ENCODE assay signal across 27 cellular contexts in the genomic region with DNA sequence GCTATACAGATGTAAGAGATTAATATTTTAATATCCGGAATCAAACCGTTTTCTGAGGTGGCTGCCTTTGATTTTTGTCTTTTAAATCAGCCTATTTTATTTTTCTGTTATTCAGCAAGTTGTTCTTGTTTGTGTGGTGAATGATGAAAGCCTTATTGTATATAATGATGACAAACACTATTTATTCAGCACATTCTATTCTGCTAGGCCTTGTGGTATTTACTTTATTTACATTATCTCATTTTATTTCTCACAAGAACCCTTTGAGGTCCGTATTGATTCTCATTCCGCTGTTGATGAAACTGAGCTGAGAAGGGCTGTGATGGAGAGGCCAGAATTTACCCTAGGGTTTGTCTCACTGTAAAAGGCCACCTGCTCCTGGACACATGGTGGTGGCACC. TPM values are rescaled to one million over a fixed set of nuclear protein-coding genes. Genes with fewer than 3 reads are reported as not detected.
"Had no signal": no experiment of that assay in that cellular context is flagged by ENCODE, and none has a peak within 500 bp of the region (broad histone marks: within the 10 kb centered on the region; RNA-seq: fewer than 3 reads in every experiment).

No MANE protein-coding gene starts in this region.

- H3K9me3 Mint-ChIP-seq: dendritic cell treated with granulocyte-macrophage colony-stimulating factor and Interleukin-4, amounts not matched to agents 40 ng/mL and 50 ng/mL, for 4 days; natural killer cell treated with Interleukin-12 subunit alpha and Interleukin-12 subunit beta and Interleukin-15 and Interleukin-18, amount 100 ng/mL, for 72 hours had no signal

- H3K4me3 Mint-ChIP-seq: activated T-cell treated with anti-CD3 and anti-CD28 coated beads, Interleukin-2, amount 50 U/mL, for 72 hours; dendritic cell treated with granulocyte-macrophage colony-stimulating factor and Interleukin-4, amounts not matched to agents 40 ng/mL and 50 ng/mL, for 4 days; natural killer cell treated with Interleukin-12 subunit alpha and Interleukin-12 subunit beta and Interleukin-15 and Interleukin-18, amount 100 ng/mL, for 72 hours had no signal

- H3K27ac ChIP-seq: foreskin keratinocyte, neutrophil, parathyroid adenoma, vagina, VCaP had no signal

- ATAC-seq: activated T-cell treated with anti-CD3 and anti-CD28 coated beads, Interleukin-2, amount 50 U/mL, for 72 hours; foreskin keratinocyte; natural killer cell treated with Interleukin-12 subunit alpha and Interleukin-12 subunit beta and Interleukin-15 and Interleukin-18, amount 100 ng/mL, for 72 hours had no signal

- H3K27ac Mint-ChIP-seq: activated T-cell treated with anti-CD3 and anti-CD28 coated beads, Interleukin-2, amount 50 U/mL, for 72 hours; dendritic cell treated with granulocyte-macrophage colony-stimulating factor and Interleukin-4, amounts not matched to agents 40 ng/mL and 50 ng/mL, for 4 days; natural killer cell treated with Interleukin-12 subunit alpha and Interleukin-12 subunit beta and Interleukin-15 and Interleukin-18, amount 100 ng/mL, for 72 hours had no signal

- DNase-seq: activated CD4-positive, alpha-beta T cell treated with anti-CD3 and anti-CD28 coated beads, Interleukin-2, amount 50 U/mL, for 1 hour; activated CD4-positive, CD25-positive, alpha-beta regulatory T cell treated with anti-CD3 and anti-CD28 coated beads, Interleukin-2, amount 50 U/mL, for 72 hours; activated effector memory CD4-positive, alpha-beta T cell treated with anti-CD3 and anti-CD28 coated beads, Interleukin-2, amount 50 U/mL, for 16 hours; activated naive CD4-positive, alpha-beta T cell treated with anti-CD3 and anti-CD28 coated beads, Interleukin-2, amount 50 U/mL, for 16 hours; activated T-cell treated with anti-CD3 and anti-CD28 coated beads, Interleukin-2, amount 50 U/mL, for 72 hours; aorta; cerebellar nuclear complex; effector memory CD4-positive, alpha-beta T cell; foreskin keratinocyte; glutamatergic neuron; hypothalamus; islet precursor cell; stimulated activated CD4-positive, alpha-beta T cell treated with anti-CD3 and anti-CD28 coated beads, Interleukin-12 subunit alpha, Interleukin-12 subunit beta, amount 100 ng/mL, for 4 hours; stimulated activated CD4-positive, alpha-beta T cell treated with anti-CD3 and anti-CD28 coated beads, Interleukin-1b, Interleukin-23, amount 100 ng/mL, for 48 hours; stimulated activated naive CD4-positive, alpha-beta T cell treated with Interleukin-2 at 50 U/mL for 16 hours; T-helper 2 cell; transverse colon had no signal

RNA-seq across cellular contexts. Expression of gene C22orf31, which starts 51.7 kb away (rescaled TPM):
- total RNA-seq: activated T-cell treated with anti-CD3 and anti-CD28 coated beads, Interleukin-2, amount 50 U/mL, for 72 hours; aorta; foreskin keratinocyte; lung; natural killer cell treated with Interleukin-12 subunit alpha and Interleukin-12 subunit beta and Interleukin-15 and Interleukin-18, amount 100 ng/mL, for 72 hours; sciatic nerve; subcutaneous adipose tissue; transverse colon; vagina had no signal
- polyA plus RNA-seq: aorta, fibroblast of lung, foreskin keratinocyte had no signal
